ENCODE assay signal across 7 cellular contexts in the genomic region with DNA sequence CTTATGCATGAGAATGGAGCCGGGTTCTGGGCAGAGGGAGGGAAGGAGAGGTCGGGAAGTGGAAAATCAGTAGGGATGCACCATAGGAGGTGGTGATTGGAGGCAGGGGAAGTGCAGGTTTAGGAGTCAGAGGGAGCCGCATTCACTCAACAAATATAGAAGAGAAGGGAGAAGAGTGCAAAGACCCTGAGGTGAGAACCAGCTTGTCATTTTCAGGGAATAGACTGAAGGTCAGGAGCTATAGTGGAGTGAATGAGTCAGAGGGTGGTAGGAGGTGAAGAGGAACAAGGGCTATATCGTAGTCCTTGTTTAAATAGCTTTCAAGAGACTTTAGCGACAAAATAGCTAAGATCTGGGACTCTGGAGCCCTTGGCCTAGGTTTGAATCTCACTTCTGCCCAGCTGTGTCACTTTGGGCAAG. TPM values are rescaled to one million over a fixed set of nuclear protein-coding genes. Genes with fewer than 3 reads are reported as not detected.
DNase-seq lines count a peak whose midpoint lies in the region; ATAC-seq and TF ChIP-seq lines count a peak whose summit lies in the region.

No MANE protein-coding gene starts in this region.

- no peaks in the 10 kb centered on the region for H3K27me3 ChIP-seq in HUES48 (ENCODE audit: control insufficient read depth, insufficient read depth, low read length)
- H3K27me3 ChIP-seq in iPS-15b (ENCODE audit: control insufficient read depth, insufficient read depth, low read length): no peaks in the 10 kb centered on the region

- H3K9me3 ChIP-seq in HUES48 (ENCODE audit: control insufficient read depth, insufficient read depth, low read length) (no peaks in the 10 kb centered on the region), iPS-15b (ENCODE audit: control insufficient read depth, insufficient read depth, low read length) (no peaks in the 10 kb centered on the region)

- H3K36me3 ChIP-seq in HUES48 (ENCODE audit: control insufficient read depth, insufficient read depth, low read length) (no peaks in the 10 kb centered on the region), iPS-15b (ENCODE audit: control insufficient read depth, insufficient read depth, low read length) (no peaks in the 10 kb centered on the region)

- no peak for TF ChIP-seq CTCF in activated B cell treated with CpG ODN at 0.5 μM for 24 hours (IDR thresholded peaks at IDR 0.05)

- DNase-seq in activated B cell treated with CpG ODN at 0.5 μM for 24 hours: no peak
- no peak for DNase-seq in NCI-H1694 treated with DMSO at 0.1 percent for 48 hours (lab: John Stamatoyannopoulos, UW)
- no peak for DNase-seq in activated effector memory CD4-positive, alpha-beta T cell treated with anti-CD3 and anti-CD28 coated beads, Interleukin-2, amount 50 U/mL, for 16 hours

- POLR2A ChIA-PET in activated B cell treated with CpG ODN at 0.5 μM for 24 hours (lab: Charles Lee): interaction anchor here (0.6 to 6.7 kb wide), 34 partner anchors 9 to 945 kb away, joined by 3 to 351 read pairs (median 10); partner anchors contain the start of genes ACTMAP, C19orf47, COQ8B and DYRK1B

- ATAC-seq in activated B cell treated with CpG ODN at 0.5 μM for 24 hours (ENCODE audit: low read depth) (no peak), HG03139 (IDR thresholded peaks at IDR 0.05; ENCODE audit: unreplicated experiment) (no peak)

- H3K9ac ChIP-seq in HUES48 (ENCODE audit: low read depth, low read length): 0 out of 2 replicates have a peak overlapping the region, but pooled peaks have one; percentile 22
- peak overlapping the region; percentile 79 for H3K9ac ChIP-seq in iPS-15b (ENCODE audit: low read depth, low read length)

- H3K36me3 Mint-ChIP-seq in activated B cell treated with CpG ODN at 0.5 μM for 24 hours (ENCODE audit: low read depth): peaks cover 47% of the 10 kb centered on the region
- H3K36me3 Mint-ChIP-seq in stimulated activated naive CD8-positive, alpha-beta T cell treated with anti-CD3 and anti-CD28 coated beads, Interleukin-15, Interleukin-2, amounts not matched to agents 100 ng/mL and 50 ng/mL, for 24 hours (ENCODE audit: low read depth): peaks cover 29% of the 10 kb centered on the region

- peak overlapping the region; percentile 100 for H3K27ac ChIP-seq in HUES48 (ENCODE audit: low read depth, low read length)

- no peaks in the 10 kb centered on the region for H3K9me3 Mint-ChIP-seq in activated B cell treated with CpG ODN at 0.5 μM for 24 hours
- no peaks in the 10 kb centered on the region for H3K9me3 Mint-ChIP-seq in stimulated activated naive CD8-positive, alpha-beta T cell treated with anti-CD3 and anti-CD28 coated beads, Interleukin-15, Interleukin-2, amounts not matched to agents 100 ng/mL and 50 ng/mL, for 24 hours

- H3K27ac Mint-ChIP-seq in activated B cell treated with CpG ODN at 0.5 μM for 24 hours: peak overlapping the region; percentile 99
- peak overlapping the region; percentile 98 for H3K27ac Mint-ChIP-seq in stimulated activated naive CD8-positive, alpha-beta T cell treated with anti-CD3 and anti-CD28 coated beads, Interleukin-15, Interleukin-2, amounts not matched to agents 100 ng/mL and 50 ng/mL, for 24 hours

- intact Hi-C loops in activated B cell treated with CpG ODN at 0.5 μM for 24 hours (cut with micrococcal nuclease): loop anchor here (1.0 to 10.0 kb wide), 5 partner anchors 89 to 1176 kb away; partner anchors contain the start of genes AKT2, NUMBL and RABAC1

- H3K27me3 Mint-ChIP-seq in activated B cell treated with CpG ODN at 0.5 μM for 24 hours: no peaks in the 10 kb centered on the region
- H3K27me3 Mint-ChIP-seq in stimulated activated naive CD8-positive, alpha-beta T cell treated with anti-CD3 and anti-CD28 coated beads, Interleukin-15, Interleukin-2, amounts not matched to agents 100 ng/mL and 50 ng/mL, for 24 hours: no peaks in the 10 kb centered on the region

- H3K4me3 ChIP-seq in HUES48 (ENCODE audit: low read depth, low read length) (peak overlapping the region; percentile 91), iPS-15b (ENCODE audit: low read depth, low read length) (peak overlapping the region; percentile 81)

- H3K4me1 Mint-ChIP-seq in activated B cell treated with CpG ODN at 0.5 μM for 24 hours: peaks cover 68% of the 10 kb centered on the region
- H3K4me1 Mint-ChIP-seq in stimulated activated naive CD8-positive, alpha-beta T cell treated with anti-CD3 and anti-CD28 coated beads, Interleukin-15, Interleukin-2, amounts not matched to agents 100 ng/mL and 50 ng/mL, for 24 hours (ENCODE audit: low read depth): peaks cover 65% of the 10 kb centered on the region

- H3K4me1 ChIP-seq in HUES48 (ENCODE audit: control insufficient read depth, insufficient read depth, low read length) (peaks cover 14% of the 10 kb centered on the region), iPS-15b (ENCODE audit: control insufficient read depth, insufficient read depth, low read length) (peaks cover 4% of the 10 kb centered on the region)

- CTCF ChIA-PET in activated B cell treated with CpG ODN at 0.5 μM for 24 hours (lab: Charles Lee): interaction anchor here (0.5 to 4.1 kb wide), 5 partner anchors 19 to 116 kb away, joined by 3 to 25 read pairs (median 18); partner anchors contain the start of genes ACTMAP, EGLN2 and SNRPA

- H3K4me3 Mint-ChIP-seq in activated B cell treated with CpG ODN at 0.5 μM for 24 hours: peak overlapping the region; percentile 98
- H3K4me3 Mint-ChIP-seq in stimulated activated naive CD8-positive, alpha-beta T cell treated with anti-CD3 and anti-CD28 coated beads, Interleukin-15, Interleukin-2, amounts not matched to agents 100 ng/mL and 50 ng/mL, for 24 hours: peak overlapping the region; percentile 93

RNA-seq across cellular contexts. Expression of gene RAB4B, which starts 0.8 kb away (rescaled TPM):
- total RNA-seq in activated B cell treated with CpG ODN at 0.5 μM for 24 hours: 90.6 and 98.1 TPM in 2 replicates

RNA-seq across cellular contexts. Expression of gene MIA, which starts 3.6 kb away (rescaled TPM):
- 1.1 and 1.4 TPM in 2 replicates for total RNA-seq in activated B cell treated with CpG ODN at 0.5 μM for 24 hours

RNA-seq across cellular contexts. Expression of gene EGLN2, which starts 20.1 kb away (rescaled TPM):
- total RNA-seq in activated B cell treated with CpG ODN at 0.5 μM for 24 hours: 136 and 147 TPM in 2 replicates

RNA-seq across cellular contexts. Expression of gene SNRPA, which starts 27.9 kb away (rescaled TPM):
- 138 TPM in 2 replicates for total RNA-seq in activated B cell treated with CpG ODN at 0.5 μM for 24 hours

RNA-seq across cellular contexts. Expression of gene ACTMAP, which starts 28.6 kb away (rescaled TPM):
- total RNA-seq in activated B cell treated with CpG ODN at 0.5 μM for 24 hours: 8.5 and 12.7 TPM in 2 replicates
